ENCODE assay signal across 1 cellular context in the genomic region with DNA sequence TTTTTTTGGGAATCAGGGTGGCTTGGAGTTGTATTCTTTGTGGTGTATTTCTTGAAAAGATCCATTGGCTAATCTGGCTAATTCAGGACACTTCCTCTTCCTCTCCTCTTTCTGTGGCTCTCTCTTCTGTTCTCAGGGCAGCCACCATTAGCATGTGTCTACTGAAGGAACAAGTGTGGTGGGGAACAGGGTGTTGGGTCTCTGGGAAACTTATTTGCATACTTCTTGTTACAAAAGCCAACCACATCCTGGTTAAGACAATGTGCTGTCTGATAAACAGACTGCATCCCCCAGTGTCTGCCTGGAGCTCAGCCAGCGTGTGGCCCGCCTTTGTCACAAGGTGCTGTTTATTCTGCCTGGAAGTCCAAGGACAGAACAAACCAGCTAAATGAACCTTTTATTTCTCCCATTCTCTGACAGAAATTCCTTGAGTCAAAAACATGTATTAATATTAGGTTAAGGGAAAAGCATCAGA.
TF ChIP-seq lines count a peak whose summit lies in the region.

No MANE protein-coding gene starts in this region.

TF ChIP-seq in HepG2, 621 proteins besides CTCF, POLR2A, EP300 and RAD21 (continued from another document and continues in another):
- TF ChIP-seq LCORL (IDR thresholded peaks at IDR 0.05) (no peak), LCORL (CRISPR knock-in tag; IDR thresholded peaks at IDR 0.05) (0 out of 2 replicates have a peak, but pooled peaks have one; percentile 29), ZNF800 (CRISPR knock-in tag; IDR thresholded peaks at IDR 0.05) (no peak), ZNF136 (CRISPR knock-in tag; IDR thresholded peaks at IDR 0.05; ENCODE audit: low read depth) (no peak), FIP1L1 (IDR thresholded peaks at IDR 0.05; ENCODE audit: borderline replicate concordance, insufficient read depth, low read depth, low read length) (no peak), ZNF20 (CRISPR knock-in tag; IDR thresholded peaks at IDR 0.05) (no peak), ZNF569 (CRISPR knock-in tag; IDR thresholded peaks at IDR 0.05; ENCODE audit: borderline replicate concordance) (no peak), ZSCAN31 (CRISPR knock-in tag; IDR thresholded peaks at IDR 0.05; ENCODE audit: low read depth) (no peak), ZNF780A (CRISPR knock-in tag; IDR thresholded peaks at IDR 0.05) (no peak), EED (CRISPR knock-in tag; IDR thresholded peaks at IDR 0.05) (no peak), ZNF33A (CRISPR knock-in tag; IDR thresholded peaks at IDR 0.05; ENCODE audit: borderline replicate concordance) (no peak), ZNF7 (CRISPR knock-in tag; IDR thresholded peaks at IDR 0.05) (no peak), ZNF879 (CRISPR knock-in tag; IDR thresholded peaks at IDR 0.05) (no peak), SCMH1 (CRISPR knock-in tag; IDR thresholded peaks at IDR 0.05; ENCODE audit: borderline replicate concordance) (no peak), SP4 (CRISPR knock-in tag; IDR thresholded peaks at IDR 0.05) (no peak), ZNF572 (CRISPR knock-in tag; IDR thresholded peaks at IDR 0.05) (no peak), KLF13 (CRISPR knock-in tag; IDR thresholded peaks at IDR 0.05) (no peak), GPBP1L1 (CRISPR knock-in tag; IDR thresholded peaks at IDR 0.05) (no peak), MTA3 (CRISPR knock-in tag; IDR thresholded peaks at IDR 0.05) (no peak), ISX (CRISPR knock-in tag; conservative IDR thresholded peaks at IDR 0.05) (no peak), TBX3 (IDR thresholded peaks at IDR 0.05; ENCODE audit: borderline replicate concordance) (peak; percentile 88; the same call in 1 of the 2 replicates), ZNF292 (CRISPR knock-in tag; IDR thresholded peaks at IDR 0.05; ENCODE audit: borderline replicate concordance, low read depth) (peak; percentile 82; the same call in 1 of the 2 replicates), IKZF4 (CRISPR knock-in tag; IDR thresholded peaks at IDR 0.05; ENCODE audit: borderline replicate concordance, low read depth, not compliant biosample characterization) (no peak), ZFP90 (CRISPR knock-in tag; IDR thresholded peaks at IDR 0.05; ENCODE audit: borderline replicate concordance) (no peak), ZKSCAN5 (CRISPR knock-in tag; IDR thresholded peaks at IDR 0.05) (no peak), PAF1 (CRISPR knock-in tag; IDR thresholded peaks at IDR 0.05) (no peak), ZNF260 (CRISPR knock-in tag; IDR thresholded peaks at IDR 0.05; ENCODE audit: borderline replicate concordance, low read depth) (no peak), NR2F6 (IDR thresholded peaks at IDR 0.05) (peak; percentile 70; the same call in 1 of the 2 replicates), NR2F6 (CRISPR knock-in tag; IDR thresholded peaks at IDR 0.05) (peak; percentile 75), TMF1 (CRISPR knock-in tag; IDR thresholded peaks at IDR 0.05; ENCODE audit: low read depth) (no peak), ZNF607 (CRISPR knock-in tag; IDR thresholded peaks at IDR 0.05; ENCODE audit: borderline replicate concordance) (no peak; the same call in 1 of the 2 replicates), ZNF451 (CRISPR knock-in tag; IDR thresholded peaks at IDR 0.05) (no peak), LRRFIP1 (CRISPR knock-in tag; conservative IDR thresholded peaks at IDR 0.05) (no peak), ZNF510 (CRISPR knock-in tag; IDR thresholded peaks at IDR 0.05; ENCODE audit: low read depth) (no peak), RNF2 (conservative IDR thresholded peaks at IDR 0.05; ENCODE audit: low read depth) (no peak), CAMTA2 (CRISPR knock-in tag; IDR thresholded peaks at IDR 0.05; ENCODE audit: borderline replicate concordance) (no peak), ZNF232 (CRISPR knock-in tag; IDR thresholded peaks at IDR 0.05; ENCODE audit: borderline replicate concordance) (peak; percentile 36; the same call in 1 of the 2 replicates), PRMT3 (CRISPR knock-in tag; IDR thresholded peaks at IDR 0.05; ENCODE audit: borderline replicate concordance, low read depth) (no peak), ZNF530 (CRISPR knock-in tag; IDR thresholded peaks at IDR 0.05; ENCODE audit: low read depth) (no peak)
- TF ChIP-seq, protein P1, sequence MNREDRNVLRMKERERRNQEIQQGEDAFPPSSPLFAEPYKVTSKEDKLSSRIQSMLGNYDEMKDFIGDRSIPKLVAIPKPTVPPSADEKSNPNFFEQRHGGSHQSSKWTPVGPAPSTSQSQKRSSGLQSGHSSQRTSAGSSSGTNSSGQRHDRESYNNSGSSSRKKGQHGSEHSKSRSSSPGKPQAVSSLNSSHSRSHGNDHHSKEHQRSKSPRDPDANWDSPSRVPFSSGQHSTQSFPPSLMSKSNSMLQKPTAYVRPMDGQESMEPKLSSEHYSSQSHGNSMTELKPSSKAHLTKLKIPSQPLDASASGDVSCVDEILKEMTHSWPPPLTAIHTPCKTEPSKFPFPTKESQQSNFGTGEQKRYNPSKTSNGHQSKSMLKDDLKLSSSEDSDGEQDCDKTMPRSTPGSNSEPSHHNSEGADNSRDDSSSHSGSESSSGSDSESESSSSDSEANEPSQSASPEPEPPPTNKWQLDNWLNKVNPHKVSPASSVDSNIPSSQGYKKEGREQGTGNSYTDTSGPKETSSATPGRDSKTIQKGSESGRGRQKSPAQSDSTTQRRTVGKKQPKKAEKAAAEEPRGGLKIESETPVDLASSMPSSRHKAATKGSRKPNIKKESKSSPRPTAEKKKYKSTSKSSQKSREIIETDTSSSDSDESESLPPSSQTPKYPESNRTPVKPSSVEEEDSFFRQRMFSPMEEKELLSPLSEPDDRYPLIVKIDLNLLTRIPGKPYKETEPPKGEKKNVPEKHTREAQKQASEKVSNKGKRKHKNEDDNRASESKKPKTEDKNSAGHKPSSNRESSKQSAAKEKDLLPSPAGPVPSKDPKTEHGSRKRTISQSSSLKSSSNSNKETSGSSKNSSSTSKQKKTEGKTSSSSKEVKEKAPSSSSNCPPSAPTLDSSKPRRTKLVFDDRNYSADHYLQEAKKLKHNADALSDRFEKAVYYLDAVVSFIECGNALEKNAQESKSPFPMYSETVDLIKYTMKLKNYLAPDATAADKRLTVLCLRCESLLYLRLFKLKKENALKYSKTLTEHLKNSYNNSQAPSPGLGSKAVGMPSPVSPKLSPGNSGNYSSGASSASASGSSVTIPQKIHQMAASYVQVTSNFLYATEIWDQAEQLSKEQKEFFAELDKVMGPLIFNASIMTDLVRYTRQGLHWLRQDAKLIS (CRISPR knock-in tag; IDR thresholded peaks at IDR 0.05), result no peak
- TF ChIP-seq, protein P2, sequence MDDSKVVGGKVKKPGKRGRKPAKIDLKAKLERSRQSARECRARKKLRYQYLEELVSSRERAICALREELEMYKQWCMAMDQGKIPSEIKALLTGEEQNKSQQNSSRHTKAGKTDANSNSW (CRISPR knock-in tag; IDR thresholded peaks at IDR 0.05; ENCODE audit: borderline replicate concordance), result no peak
- TF ChIP-seq, protein P3, sequence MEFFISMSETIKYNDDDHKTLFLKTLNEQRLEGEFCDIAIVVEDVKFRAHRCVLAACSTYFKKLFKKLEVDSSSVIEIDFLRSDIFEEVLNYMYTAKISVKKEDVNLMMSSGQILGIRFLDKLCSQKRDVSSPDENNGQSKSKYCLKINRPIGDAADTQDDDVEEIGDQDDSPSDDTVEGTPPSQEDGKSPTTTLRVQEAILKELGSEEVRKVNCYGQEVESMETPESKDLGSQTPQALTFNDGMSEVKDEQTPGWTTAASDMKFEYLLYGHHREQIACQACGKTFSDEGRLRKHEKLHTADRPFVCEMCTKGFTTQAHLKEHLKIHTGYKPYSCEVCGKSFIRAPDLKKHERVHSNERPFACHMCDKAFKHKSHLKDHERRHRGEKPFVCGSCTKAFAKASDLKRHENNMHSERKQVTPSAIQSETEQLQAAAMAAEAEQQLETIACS (CRISPR knock-in tag; IDR thresholded peaks at IDR 0.05), result no peak
- TF ChIP-seq, protein P4, sequence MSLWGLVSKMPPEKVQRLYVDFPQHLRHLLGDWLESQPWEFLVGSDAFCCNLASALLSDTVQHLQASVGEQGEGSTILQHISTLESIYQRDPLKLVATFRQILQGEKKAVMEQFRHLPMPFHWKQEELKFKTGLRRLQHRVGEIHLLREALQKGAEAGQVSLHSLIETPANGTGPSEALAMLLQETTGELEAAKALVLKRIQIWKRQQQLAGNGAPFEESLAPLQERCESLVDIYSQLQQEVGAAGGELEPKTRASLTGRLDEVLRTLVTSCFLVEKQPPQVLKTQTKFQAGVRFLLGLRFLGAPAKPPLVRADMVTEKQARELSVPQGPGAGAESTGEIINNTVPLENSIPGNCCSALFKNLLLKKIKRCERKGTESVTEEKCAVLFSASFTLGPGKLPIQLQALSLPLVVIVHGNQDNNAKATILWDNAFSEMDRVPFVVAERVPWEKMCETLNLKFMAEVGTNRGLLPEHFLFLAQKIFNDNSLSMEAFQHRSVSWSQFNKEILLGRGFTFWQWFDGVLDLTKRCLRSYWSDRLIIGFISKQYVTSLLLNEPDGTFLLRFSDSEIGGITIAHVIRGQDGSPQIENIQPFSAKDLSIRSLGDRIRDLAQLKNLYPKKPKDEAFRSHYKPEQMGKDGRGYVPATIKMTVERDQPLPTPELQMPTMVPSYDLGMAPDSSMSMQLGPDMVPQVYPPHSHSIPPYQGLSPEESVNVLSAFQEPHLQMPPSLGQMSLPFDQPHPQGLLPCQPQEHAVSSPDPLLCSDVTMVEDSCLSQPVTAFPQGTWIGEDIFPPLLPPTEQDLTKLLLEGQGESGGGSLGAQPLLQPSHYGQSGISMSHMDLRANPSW (CRISPR knock-in tag; IDR thresholded peaks at IDR 0.05; ENCODE audit: borderline replicate concordance), result no peak
- TF ChIP-seq, protein P5, sequence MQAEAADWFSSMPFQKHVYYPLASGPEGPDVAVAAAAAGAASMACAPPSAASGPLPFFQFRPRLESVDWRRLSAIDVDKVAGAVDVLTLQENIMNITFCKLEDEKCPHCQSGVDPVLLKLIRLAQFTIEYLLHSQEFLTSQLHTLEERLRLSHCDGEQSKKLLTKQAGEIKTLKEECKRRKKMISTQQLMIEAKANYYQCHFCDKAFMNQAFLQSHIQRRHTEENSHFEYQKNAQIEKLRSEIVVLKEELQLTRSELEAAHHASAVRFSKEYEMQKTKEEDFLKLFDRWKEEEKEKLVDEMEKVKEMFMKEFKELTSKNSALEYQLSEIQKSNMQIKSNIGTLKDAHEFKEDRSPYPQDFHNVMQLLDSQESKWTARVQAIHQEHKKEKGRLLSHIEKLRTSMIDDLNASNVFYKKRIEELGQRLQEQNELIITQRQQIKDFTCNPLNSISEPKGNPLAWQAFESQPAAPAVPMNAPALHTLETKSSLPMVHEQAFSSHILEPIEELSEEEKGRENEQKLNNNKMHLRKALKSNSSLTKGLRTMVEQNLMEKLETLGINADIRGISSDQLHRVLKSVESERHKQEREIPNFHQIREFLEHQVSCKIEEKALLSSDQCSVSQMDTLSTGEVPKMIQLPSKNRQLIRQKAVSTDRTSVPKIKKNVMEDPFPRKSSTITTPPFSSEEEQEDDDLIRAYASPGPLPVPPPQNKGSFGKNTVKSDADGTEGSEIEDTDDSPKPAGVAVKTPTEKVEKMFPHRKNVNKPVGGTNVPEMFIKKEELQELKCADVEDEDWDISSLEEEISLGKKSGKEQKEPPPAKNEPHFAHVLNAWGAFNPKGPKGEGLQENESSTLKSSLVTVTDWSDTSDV (CRISPR knock-in tag; IDR thresholded peaks at IDR 0.05), result no peak
- TF ChIP-seq, protein P6, sequence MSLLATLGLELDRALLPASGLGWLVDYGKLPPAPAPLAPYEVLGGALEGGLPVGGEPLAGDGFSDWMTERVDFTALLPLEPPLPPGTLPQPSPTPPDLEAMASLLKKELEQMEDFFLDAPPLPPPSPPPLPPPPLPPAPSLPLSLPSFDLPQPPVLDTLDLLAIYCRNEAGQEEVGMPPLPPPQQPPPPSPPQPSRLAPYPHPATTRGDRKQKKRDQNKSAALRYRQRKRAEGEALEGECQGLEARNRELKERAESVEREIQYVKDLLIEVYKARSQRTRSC (CRISPR knock-in tag; IDR thresholded peaks at IDR 0.05; ENCODE audit: low read depth), result no peak
